ENCODE assay signal across 19 cellular contexts in the genomic region with DNA sequence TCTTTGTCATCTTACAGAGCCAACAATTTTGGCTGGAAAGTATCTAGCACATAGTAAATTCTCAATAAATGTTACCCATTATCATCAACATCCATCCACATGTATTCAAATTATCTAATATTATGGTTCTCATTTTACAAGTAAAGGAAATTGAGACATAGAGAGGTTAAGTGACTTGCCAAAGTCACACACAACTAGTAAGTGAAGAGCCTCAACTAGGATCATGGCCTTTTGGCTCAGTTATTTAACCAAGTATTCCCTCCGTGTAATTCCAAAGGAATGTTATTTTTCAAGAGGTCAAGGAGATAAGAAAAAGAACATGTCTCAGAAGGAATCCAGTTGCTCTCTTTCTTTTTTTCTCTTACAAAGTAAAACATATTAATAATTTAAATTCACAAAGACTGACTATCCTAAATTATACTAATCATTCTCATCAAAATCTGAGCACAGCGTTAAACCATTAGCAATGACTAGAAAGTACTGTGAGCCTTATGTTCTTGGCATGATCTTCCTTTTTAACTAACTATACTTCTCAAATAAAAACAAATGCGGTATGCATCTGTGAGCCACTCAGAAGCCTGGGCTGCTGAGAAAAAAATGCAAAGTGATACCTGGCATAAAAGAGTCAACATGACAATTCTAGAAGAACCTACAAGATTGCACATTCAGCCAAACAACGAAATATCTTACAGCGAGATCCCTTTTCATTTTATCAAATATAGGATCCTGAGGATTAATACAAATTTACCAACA.
A peak's percentile ranks its signal among the peaks of the same experiment; 100 is the strongest.
DNase-seq lines count a peak whose midpoint lies in the region; ATAC-seq and TF ChIP-seq lines count a peak whose summit lies in the region.
"Had no signal": no experiment of that assay in that cellular context is flagged by ENCODE, and none has a peak within 500 bp of the region (broad histone marks: within the 10 kb centered on the region; RNA-seq: fewer than 3 reads in every experiment).

No MANE protein-coding gene starts in this region.

- in situ Hi-C loops in G401 (cut with HindIII; ENCODE audit: low sequenced_read_pairs): no loop called here

- peak overlapping the region; percentile 55 for H3K4me2 ChIP-seq in smooth muscle cell

- TF ChIP-seq CTCF in smooth muscle cell (IDR thresholded peaks at IDR 0.05; ENCODE audit: borderline replicate concordance, insufficient read depth, poor library complexity, severe bottlenecking) (no peak), omental fat pad (IDR thresholded peaks at IDR 0.05) (no peak)

- peak; percentile 58; the same call in 2 of the 3 replicates for ATAC-seq in SK-N-SH treated with all-trans-retinoic acid at 6 μM for 48 hours
- peak; percentile 82 for ATAC-seq in Right ventricle myocardium superior (ENCODE audit: poor library complexity)
- no peak for ATAC-seq in omental fat pad (ENCODE audit: low FRiP score)
- ATAC-seq in GM21515 (IDR thresholded peaks at IDR 0.05; ENCODE audit: unreplicated experiment): no peak
- ATAC-seq: activated CD4-positive, alpha-beta T cell treated with anti-CD3 and anti-CD28 coated beads for 36 hours; psoas muscle had no signal

- peak; percentile 47 for DNase-seq in G401 (ENCODE audit: low spot score)
- DNase-seq in Right ventricle myocardium superior: no peak
- no peak for DNase-seq in smooth muscle cell (lab: John Stamatoyannopoulos, UW; ENCODE audit: unreplicated experiment)
- DNase-seq in activated naive CD4-positive, alpha-beta T cell treated with anti-CD3 and anti-CD28 coated beads, Interleukin-2, amount 50 U/mL, for 16 hours: no peak
- no peak for DNase-seq in omental fat pad (ENCODE audit: low spot score)
- DNase-seq in NCI-H446 (lab: John Stamatoyannopoulos, UW): no peak
- DNase-seq: activated CD4-positive, alpha-beta T cell treated with anti-CD3 and anti-CD28 coated beads for 36 hours; activated naive CD4-positive, alpha-beta T cell treated with anti-CD3 and anti-CD28 coated beads for 36 hours; Calu3; cerebellar nuclear complex; MM.1S; NCI-H2081; NCI-H748 treated with DMSO at 0.1 percent for 48 hours; psoas muscle; SHP77; T-helper 9 cell had no signal

- H3K9me3 ChIP-seq in smooth muscle cell (replicated peaks; ENCODE audit: low read depth): no peaks in the 10 kb centered on the region
- H3K9me3 ChIP-seq: psoas muscle, suprapubic skin had no signal

- H3K36me3 ChIP-seq in smooth muscle cell (ENCODE audit: low read depth): no peaks in the 10 kb centered on the region
- H3K36me3 ChIP-seq: suprapubic skin had no signal

- no peaks in the 10 kb centered on the region for H3K27me3 ChIP-seq in smooth muscle cell (ENCODE audit: low read depth)
- H3K27me3 ChIP-seq: suprapubic skin had no signal

- H3K27ac ChIP-seq in smooth muscle cell (ENCODE audit: low read depth): peak overlapping the region; percentile 59
- H3K27ac ChIP-seq: psoas muscle, suprapubic skin had no signal

- H4K20me1 ChIP-seq in smooth muscle cell (ENCODE audit: low read depth): no peaks in the 10 kb centered on the region

- no peaks in the 10 kb centered on the region for H3K79me2 ChIP-seq in smooth muscle cell (ENCODE audit: low read depth)

- peaks cover 51% of the 10 kb centered on the region for H3K4me1 ChIP-seq in smooth muscle cell (ENCODE audit: low read depth)
- H3K4me1 ChIP-seq: psoas muscle, suprapubic skin had no signal

- intact Hi-C loops in Right ventricle myocardium superior (cut with DNase I): no loop called here

- H3K4me3 ChIP-seq in smooth muscle cell: no peak overlapping the region
- H3K4me3 ChIP-seq: psoas muscle, suprapubic skin had no signal

- H3K9ac ChIP-seq in smooth muscle cell (ENCODE audit: low read depth): no peak overlapping the region

- H3F3A ChIP-seq in smooth muscle cell (ENCODE audit: low read depth): no peaks in the 10 kb centered on the region

- H2AFZ ChIP-seq in smooth muscle cell (ENCODE audit: low read depth): no peak overlapping the region

- 78% methylated on average over 5 of the region's 5 CpGs for WGBS in smooth muscle cell (ENCODE audit: low lambda C conversion rate)

TF ChIP-seq in SK-N-SH treated with all-trans-retinoic acid at 6 μM for 48 hours, 23 proteins besides CTCF, POLR2A, EP300 and RAD21:
- TF ChIP-seq ISL1 (CRISPR knock-in tag; IDR thresholded peaks at IDR 0.05) (peak; percentile 27; the same call in 1 of the 2 replicates), CREB5 (CRISPR knock-in tag; IDR thresholded peaks at IDR 0.05; ENCODE audit: low read depth) (no peak)

Comparison
In these comparisons a context has a peak if more than half of its experiments do, and no peak if none do; other contexts are left out.
1. ATAC-seq: peak in SK-N-SH treated with all-trans-retinoic acid at 6 μM for 48 hours (single experiment) and Right ventricle myocardium superior (single experiment); none in omental fat pad (single experiment) and GM21515 (single experiment).